In genomic region chr10:62653254-62653653, GRCh38 we compare ENCODE assay signal across 11 cellular contexts.
DNase-seq lines count a peak whose midpoint lies in the region; ATAC-seq lines count a peak whose summit lies in the region.
"Had no signal": no experiment of that assay in that cellular context is flagged by ENCODE, and none has a peak within 500 bp of the region (broad histone marks: within the 10 kb centered on the region; RNA-seq: fewer than 3 reads in every experiment).

No MANE protein-coding gene starts in this region.

- H3K27me3 Mint-ChIP-seq in stimulated activated naive CD8-positive, alpha-beta T cell treated with anti-CD3 and anti-CD28 coated beads, Interleukin-15, Interleukin-2, amounts not matched to agents 100 ng/mL and 50 ng/mL, for 24 hours: peaks cover 7% of the 10 kb centered on the region
- no peaks in the 10 kb centered on the region for H3K27me3 Mint-ChIP-seq in stimulated activated naive CD8-positive, alpha-beta T cell treated with anti-CD3 and anti-CD28 coated beads, Interleukin-15, amount 100 ng/mL, for 72 hours
- H3K27me3 Mint-ChIP-seq in activated naive CD4-positive, alpha-beta T cell treated with anti-CD3 and anti-CD28 coated beads, Interleukin-2, amount 10 ng/mL, durations not matched to agents 7 days and 5 days: peaks cover 9% of the 10 kb centered on the region

- CTCF ChIA-PET in activated naive CD4-positive, alpha-beta T cell treated with anti-CD3 and anti-CD28 coated beads, Interleukin-2, amount 10 ng/mL, durations not matched to agents 7 days and 5 days (lab: Charles Lee): no interaction called here

- no peak overlapping the region for H3K4me3 Mint-ChIP-seq in stimulated activated naive CD8-positive, alpha-beta T cell treated with anti-CD3 and anti-CD28 coated beads, Interleukin-15, Interleukin-2, amounts not matched to agents 100 ng/mL and 50 ng/mL, for 24 hours
- no peak overlapping the region for H3K4me3 Mint-ChIP-seq in stimulated activated naive CD8-positive, alpha-beta T cell treated with anti-CD3 and anti-CD28 coated beads, Interleukin-15, amount 100 ng/mL, for 72 hours
- H3K4me3 Mint-ChIP-seq in activated naive CD4-positive, alpha-beta T cell treated with anti-CD3 and anti-CD28 coated beads, Interleukin-2, amount 10 ng/mL, durations not matched to agents 7 days and 5 days: no peak overlapping the region
- H3K4me3 Mint-ChIP-seq: T-helper 1 cell treated with Interleukin-12 subunit alpha and Interleukin-12 subunit beta and Interleukin-4 antibody, amounts not matched to agents 30 μg/mL and 1 μg/mL, for 36 hours had no signal

- DNase-seq in stimulated activated naive CD8-positive, alpha-beta T cell treated with anti-CD3 and anti-CD28 coated beads, Interleukin-15, amount 100 ng/mL, for 72 hours: no peak
- DNase-seq in NAMALWA (ENCODE audit: low spot score) (peak; percentile 88), putamen (ENCODE audit: low spot score) (no peak), 8988T (no peak), HK-2 (ENCODE audit: unreplicated experiment) (no peak)
- DNase-seq in activated naive CD4-positive, alpha-beta T cell treated with anti-CD3 and anti-CD28 coated beads, Interleukin-2, amount 10 ng/mL, durations not matched to agents 7 days and 5 days: no peak
- DNase-seq: activated naive CD4-positive, alpha-beta T cell; NCI-H1092 treated with DMSO at 0.1 percent for 48 hours had no signal

- ATAC-seq in stimulated activated naive CD8-positive, alpha-beta T cell treated with anti-CD3 and anti-CD28 coated beads, Interleukin-15, amount 100 ng/mL, for 72 hours: no peak
- ATAC-seq in HG02938 (IDR thresholded peaks at IDR 0.05; ENCODE audit: unreplicated experiment): peak; percentile 75

- peaks cover 64% of the 10 kb centered on the region for H3K4me1 Mint-ChIP-seq in stimulated activated naive CD8-positive, alpha-beta T cell treated with anti-CD3 and anti-CD28 coated beads, Interleukin-15, Interleukin-2, amounts not matched to agents 100 ng/mL and 50 ng/mL, for 24 hours (ENCODE audit: low read depth)
- peaks cover 39% of the 10 kb centered on the region for H3K4me1 Mint-ChIP-seq in stimulated activated naive CD8-positive, alpha-beta T cell treated with anti-CD3 and anti-CD28 coated beads, Interleukin-15, amount 100 ng/mL, for 72 hours
- no peaks in the 10 kb centered on the region for H3K4me1 Mint-ChIP-seq in activated naive CD4-positive, alpha-beta T cell treated with anti-CD3 and anti-CD28 coated beads, Interleukin-2, amount 10 ng/mL, durations not matched to agents 7 days and 5 days

- peak overlapping the region; percentile 64 for H3K27ac Mint-ChIP-seq in stimulated activated naive CD8-positive, alpha-beta T cell treated with anti-CD3 and anti-CD28 coated beads, Interleukin-15, Interleukin-2, amounts not matched to agents 100 ng/mL and 50 ng/mL, for 24 hours
- H3K27ac Mint-ChIP-seq in stimulated activated naive CD8-positive, alpha-beta T cell treated with anti-CD3 and anti-CD28 coated beads, Interleukin-15, amount 100 ng/mL, for 72 hours: no peak overlapping the region
- H3K27ac Mint-ChIP-seq in activated naive CD4-positive, alpha-beta T cell treated with anti-CD3 and anti-CD28 coated beads, Interleukin-2, amount 10 ng/mL, durations not matched to agents 7 days and 5 days: no peak overlapping the region
- H3K27ac Mint-ChIP-seq: T-helper 1 cell treated with Interleukin-12 subunit alpha and Interleukin-12 subunit beta and Interleukin-4 antibody, amounts not matched to agents 30 μg/mL and 1 μg/mL, for 36 hours had no signal

- no peaks in the 10 kb centered on the region for H3K9me3 Mint-ChIP-seq in stimulated activated naive CD8-positive, alpha-beta T cell treated with anti-CD3 and anti-CD28 coated beads, Interleukin-15, Interleukin-2, amounts not matched to agents 100 ng/mL and 50 ng/mL, for 24 hours
- no peaks in the 10 kb centered on the region for H3K9me3 Mint-ChIP-seq in stimulated activated naive CD8-positive, alpha-beta T cell treated with anti-CD3 and anti-CD28 coated beads, Interleukin-15, amount 100 ng/mL, for 72 hours
- no peaks in the 10 kb centered on the region for H3K9me3 Mint-ChIP-seq in activated naive CD4-positive, alpha-beta T cell treated with anti-CD3 and anti-CD28 coated beads, Interleukin-2, amount 10 ng/mL, durations not matched to agents 7 days and 5 days
- H3K9me3 Mint-ChIP-seq: T-helper 1 cell treated with Interleukin-12 subunit alpha and Interleukin-12 subunit beta and Interleukin-4 antibody, amounts not matched to agents 30 μg/mL and 1 μg/mL, for 36 hours had no signal

- no peaks in the 10 kb centered on the region for H3K36me3 Mint-ChIP-seq in stimulated activated naive CD8-positive, alpha-beta T cell treated with anti-CD3 and anti-CD28 coated beads, Interleukin-15, Interleukin-2, amounts not matched to agents 100 ng/mL and 50 ng/mL, for 24 hours (ENCODE audit: low read depth)
- no peaks in the 10 kb centered on the region for H3K36me3 Mint-ChIP-seq in activated naive CD4-positive, alpha-beta T cell treated with anti-CD3 and anti-CD28 coated beads, Interleukin-2, amount 10 ng/mL, durations not matched to agents 7 days and 5 days
